In the genomic region with DNA sequence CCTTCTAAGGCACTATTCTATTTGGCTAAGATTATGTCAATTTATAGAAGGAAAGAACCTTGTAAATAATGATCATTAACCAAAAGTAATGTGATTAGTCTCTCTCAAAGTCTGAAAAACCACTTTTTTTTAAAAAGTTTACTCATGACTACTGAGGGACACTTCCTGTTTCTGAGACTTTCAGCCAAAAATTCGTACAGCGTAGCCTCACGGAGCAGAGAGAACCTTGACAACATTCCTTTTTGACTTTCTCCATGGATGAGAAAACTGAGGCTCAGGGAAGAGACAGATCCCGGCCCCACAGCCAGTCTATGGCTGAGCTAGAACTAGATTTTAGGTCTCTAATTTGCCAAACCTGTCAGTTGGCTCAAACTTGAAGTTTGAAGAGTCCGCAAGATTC, we compare ENCODE assay signal across 12 cellular contexts.
DNase-seq lines count a peak whose midpoint lies in the region; ATAC-seq, FAIRE-seq and TF ChIP-seq lines count a peak whose summit lies in the region.
"Had no signal": no experiment of that assay in that cellular context is flagged by ENCODE, and none has a peak within 500 bp of the region (broad histone marks: within the 10 kb centered on the region; RNA-seq: fewer than 3 reads in every experiment).

No MANE protein-coding gene starts in this region.

- no peaks in the 10 kb centered on the region for H3K79me2 ChIP-seq in MM.1S (ENCODE audit: low read length)

- DNase-seq in D721Med (ENCODE audit: insufficient read length, low spot score) (no peak), adipocyte (ENCODE audit: low read depth) (no peak), MM.1S (no peak)
- no peak for DNase-seq in natural killer cell treated with Interleukin-12 subunit alpha and Interleukin-12 subunit beta and Interleukin-15 and Interleukin-18, amount 100 ng/mL, for 72 hours (ENCODE audit: low spot score)
- DNase-seq: activated gamma-delta T cell; effector CD4-positive, alpha-beta T cell; glutamatergic neuron; NCI-H1436 had no signal

- H3F3A ChIP-seq in MM.1S (ENCODE audit: insufficient read depth, low read length): no peaks in the 10 kb centered on the region

- ATAC-seq in natural killer cell treated with Interleukin-12 subunit alpha and Interleukin-12 subunit beta and Interleukin-15 and Interleukin-18, amount 100 ng/mL, for 72 hours: no peak
- ATAC-seq in GM21825 (IDR thresholded peaks at IDR 0.05; ENCODE audit: unreplicated experiment): no peak
- ATAC-seq in GM18907 (IDR thresholded peaks at IDR 0.05; ENCODE audit: unreplicated experiment): no peak

- H3K9me3 Mint-ChIP-seq in natural killer cell treated with Interleukin-12 subunit alpha and Interleukin-12 subunit beta and Interleukin-15 and Interleukin-18, amount 100 ng/mL, for 72 hours: no peaks in the 10 kb centered on the region

- H2AFZ ChIP-seq in MM.1S (ENCODE audit: low read length): no peak overlapping the region

- H3K36me3 ChIP-seq in KOPT-K1 (ENCODE audit: insufficient read depth, low read length): no peaks in the 10 kb centered on the region
- H3K36me3 ChIP-seq in adipocyte (ENCODE audit: control insufficient read depth, insufficient read depth, low read length, severe bottlenecking): no peaks in the 10 kb centered on the region
- H3K36me3 ChIP-seq in MM.1S (replicated peaks; ENCODE audit: insufficient read depth, low read length): no peaks in the 10 kb centered on the region

- H3K4me3 Mint-ChIP-seq in natural killer cell treated with Interleukin-12 subunit alpha and Interleukin-12 subunit beta and Interleukin-15 and Interleukin-18, amount 100 ng/mL, for 72 hours: peak overlapping the region; percentile 88

- H3K4me1 ChIP-seq in adipocyte (ENCODE audit: control insufficient read depth, insufficient read depth, low read length) (peaks cover 30% of the 10 kb centered on the region), MM.1S (ENCODE audit: low read length) (no peaks in the 10 kb centered on the region)

- H3K4me1 Mint-ChIP-seq in natural killer cell treated with Interleukin-12 subunit alpha and Interleukin-12 subunit beta and Interleukin-15 and Interleukin-18, amount 100 ng/mL, for 72 hours (ENCODE audit: low read depth in 2 of 2): peaks cover 64 to 75% of the 10 kb centered on the region in 2 donors

- H3K27me3 Mint-ChIP-seq in natural killer cell treated with Interleukin-12 subunit alpha and Interleukin-12 subunit beta and Interleukin-15 and Interleukin-18, amount 100 ng/mL, for 72 hours: no peaks in the 10 kb centered on the region

- TF ChIP-seq CTCF in D721Med (IDR thresholded peaks at IDR 0.05; ENCODE audit: insufficient read depth, missing control alignments) (no peak), MM.1S (IDR thresholded peaks at IDR 0.05; ENCODE audit: low read length) (no peak)

- FAIRE-seq in D721Med (lab: Jason Lieb, UNC): peak; percentile 21
- FAIRE-seq: TTC549 had no signal

- peak overlapping the region; percentile 56 for H3K27ac ChIP-seq in KOPT-K1 (ENCODE audit: low read depth, low read length, poor library complexity, severe bottlenecking)
- H3K27ac ChIP-seq in MM.1S (ENCODE audit: low read length): no peak overlapping the region

- no peaks in the 10 kb centered on the region for H3K36me3 Mint-ChIP-seq in natural killer cell treated with Interleukin-12 subunit alpha and Interleukin-12 subunit beta and Interleukin-15 and Interleukin-18, amount 100 ng/mL, for 72 hours

- peak overlapping the region; percentile 86 to 88 for H3K27ac Mint-ChIP-seq in natural killer cell treated with Interleukin-12 subunit alpha and Interleukin-12 subunit beta and Interleukin-15 and Interleukin-18, amount 100 ng/mL, for 72 hours

- no peaks in the 10 kb centered on the region for H4K20me1 ChIP-seq in MM.1S (ENCODE audit: insufficient read depth, low read length)

- H3K9me3 ChIP-seq in KOPT-K1 (ENCODE audit: insufficient read depth, low read length, poor library complexity, severe bottlenecking): no peaks in the 10 kb centered on the region
- no peaks in the 10 kb centered on the region for H3K9me3 ChIP-seq in adipocyte (ENCODE audit: control insufficient read depth, low read length)
- no peaks in the 10 kb centered on the region for H3K9me3 ChIP-seq in MM.1S (replicated peaks; ENCODE audit: insufficient read depth, low read length)

- H3K4me3 ChIP-seq in adipocyte (ENCODE audit: low read length) (peak overlapping the region; percentile 47), MM.1S (ENCODE audit: low read length) (no peak overlapping the region)

- H3K9ac ChIP-seq in adipocyte (ENCODE audit: low read length) (peak overlapping the region; percentile 6), MM.1S (ENCODE audit: low read length) (no peak overlapping the region)

- no peaks in the 10 kb centered on the region for H3K9me2 ChIP-seq in MM.1S (replicated peaks; ENCODE audit: insufficient read depth, low read length)

- H3K4me2 ChIP-seq in MM.1S (ENCODE audit: low read depth, low read length): no peak overlapping the region

- H3K27me3 ChIP-seq in adipocyte (replicated peaks; ENCODE audit: control insufficient read depth, insufficient read depth, low read length) (peaks cover 8% of the 10 kb centered on the region), MM.1S (replicated peaks; ENCODE audit: insufficient read depth, low read length) (no peaks in the 10 kb centered on the region)
